ENCODE assay signal across 28 cellular contexts in genomic region chr19:23986623-23987022, GRCh38.
DNase-seq lines count a peak whose midpoint lies in the region; ATAC-seq, FAIRE-seq and TF ChIP-seq lines count a peak whose summit lies in the region.
"Had no signal": no experiment of that assay in that cellular context is flagged by ENCODE, and none has a peak within 500 bp of the region (broad histone marks: within the 10 kb centered on the region; RNA-seq: fewer than 3 reads in every experiment).

No MANE protein-coding gene starts in this region.

- no peak overlapping the region for H4K12ac ChIP-seq in trophoblast cell (ENCODE audit: low read depth, low read length)

- DNase-seq in OCI-M1 (lab: John Stamatoyannopoulos, UW) (peak; percentile 58), left lobe of liver (ENCODE audit: low spot score) (peak; percentile 70), trophoblast cell (peak; percentile 66 to 80), Peyer's patch (no peak), urothelium cell line (ENCODE audit: low spot score) (no peak), foreskin fibroblast (no peak)
- DNase-seq in naive thymus-derived CD4-positive, alpha-beta T cell = no peak
- DNase-seq: 8988T; ACHN; BE2C; C1 segment of cervical spinal cord; CD4-positive, alpha-beta memory T cell; CD4-positive, CD25-positive, alpha-beta regulatory T cell; CD8-positive, alpha-beta memory T cell; COR-L47; DMS 273 treated with DMSO at 0.1 percent for 48 hours; DMS153; DMS53; DMS79; DND-41; EL; GDM1 had no signal

- POLR2A ChIA-PET in naive thymus-derived CD4-positive, alpha-beta T cell (lab: Charles Lee) = no interaction called here

- H3K4ac ChIP-seq in trophoblast cell (ENCODE audit: low read depth, low read length) = no peak overlapping the region

- H2BK12ac ChIP-seq in trophoblast cell (ENCODE audit: low read length) = no peak overlapping the region

- no peak overlapping the region for H2BK5ac ChIP-seq in trophoblast cell (ENCODE audit: low read depth, low read length, poor library complexity)

- no peak for TF ChIP-seq CTCF in Peyer's patch (IDR thresholded peaks at IDR 0.05)
- TF ChIP-seq CTCF in foreskin fibroblast (IDR thresholded peaks at IDR 0.05; ENCODE audit: low read depth, low read length) = no peak

- no peaks in the 10 kb centered on the region for H3K36me3 ChIP-seq in naive thymus-derived CD4-positive, alpha-beta T cell (ENCODE audit: control insufficient read depth in 2 of 3, insufficient read depth in 3 of 3, low read length in 3 of 3)
- no peaks in the 10 kb centered on the region for H3K36me3 ChIP-seq in trophoblast cell (ENCODE audit: control insufficient read depth in 1 of 2, insufficient read depth in 2 of 2, low read length in 2 of 2)
- H3K36me3 ChIP-seq in Peyer's patch = no peaks in the 10 kb centered on the region
- H3K36me3 ChIP-seq: BE2C, BLaER1 had no signal

- H3K9me3 Mint-ChIP-seq in naive thymus-derived CD4-positive, alpha-beta T cell = peaks cover 0 to 49% (median 0%) of the 10 kb centered on the region in 11 donors

- H3K27ac ChIP-seq in naive thymus-derived CD4-positive, alpha-beta T cell (ENCODE audit: low read depth, low read length) = no peak overlapping the region
- H3K27ac ChIP-seq in trophoblast cell (ENCODE audit: low read depth, low read length) (no peak overlapping the region), Peyer's patch (no peak overlapping the region)
- H3K27ac ChIP-seq: BLaER1 had no signal

- whole genome bisulfite sequencing in trophoblast cell (ENCODE audit: extremely low coverage, insufficient coverage, insufficient read length) = no CpG with 5 or more reads among the region's 1 CpG

- H4K91ac ChIP-seq in trophoblast cell (ENCODE audit: low read depth, low read length) = no peak overlapping the region

- no peaks in the 10 kb centered on the region for H3K27me3 ChIP-seq in naive thymus-derived CD4-positive, alpha-beta T cell (ENCODE audit: control insufficient read depth in 2 of 2, insufficient read depth in 2 of 2, low read length in 2 of 2)
- H3K27me3 ChIP-seq in trophoblast cell (ENCODE audit: insufficient read depth, low read length) (no peaks in the 10 kb centered on the region), Peyer's patch (no peaks in the 10 kb centered on the region)
- H3K27me3 ChIP-seq: BE2C, BLaER1 had no signal

- no peak for FAIRE-seq in urothelium cell line (lab: Jason Lieb, UNC)
- FAIRE-seq: A204.1, GM12878, GM12892, GM18507 had no signal

- H3K4me2 ChIP-seq in trophoblast cell (ENCODE audit: low read length) = no peak overlapping the region
- H3K4me2 ChIP-seq: BLaER1 had no signal

- H2BK120ac ChIP-seq in trophoblast cell (ENCODE audit: insufficient read depth, low read length, poor library complexity) = no peak overlapping the region

- no peak overlapping the region for H3K14ac ChIP-seq in trophoblast cell (ENCODE audit: low read length)

- intact Hi-C loops in naive thymus-derived CD4-positive, alpha-beta T cell (cut with micrococcal nuclease) = no loop called here

- no peaks in the 10 kb centered on the region for H3K27me3 Mint-ChIP-seq in naive thymus-derived CD4-positive, alpha-beta T cell
- H3K27me3 Mint-ChIP-seq: CD4-positive, alpha-beta memory T cell; CD4-positive, CD25-positive, alpha-beta regulatory T cell; CD8-positive, alpha-beta memory T cell had no signal

- peak; percentile 75 for ATAC-seq in left lobe of liver
- ATAC-seq in naive thymus-derived CD4-positive, alpha-beta T cell = peak; percentile 62
- ATAC-seq: GM12878 had no signal

- H3K4me1 ChIP-seq in naive thymus-derived CD4-positive, alpha-beta T cell (ENCODE audit: control insufficient read depth in 2 of 2, insufficient read depth in 2 of 2, low read length in 2 of 2) = peaks cover 0 to 5% of the 10 kb centered on the region in 2 donors
- no peaks in the 10 kb centered on the region for H3K4me1 ChIP-seq in trophoblast cell (ENCODE audit: control insufficient read depth in 1 of 2, insufficient read depth in 2 of 2, low read length in 2 of 2)
- no peaks in the 10 kb centered on the region for H3K4me1 ChIP-seq in Peyer's patch
- H3K4me1 ChIP-seq: BE2C, BLaER1 had no signal

- no peak overlapping the region for H3K18ac ChIP-seq in trophoblast cell (ENCODE audit: low read length)

- H3K9ac ChIP-seq in trophoblast cell (ENCODE audit: low read length) = no peak overlapping the region
- H3K9ac ChIP-seq: BLaER1 had no signal

- CTCF ChIA-PET in naive thymus-derived CD4-positive, alpha-beta T cell (lab: Charles Lee) = no interaction called here

- peaks cover 0 to 9% (median 3%) of the 10 kb centered on the region in 7 donors for H3K4me1 Mint-ChIP-seq in naive thymus-derived CD4-positive, alpha-beta T cell
- H3K4me1 Mint-ChIP-seq: CD14-positive monocyte had no signal

- H2AFZ ChIP-seq in trophoblast cell (ENCODE audit: insufficient read depth, low read length, poor library complexity) = no peak overlapping the region

- no peak overlapping the region for H2AK5ac ChIP-seq in trophoblast cell (ENCODE audit: low read length)

- TF ChIP-seq POLR2A in Peyer's patch (IDR thresholded peaks at IDR 0.05) = no peak

- H3K9me3 ChIP-seq in naive thymus-derived CD4-positive, alpha-beta T cell (ENCODE audit: control insufficient read depth in 2 of 3, low read length in 3 of 3) = no peaks in the 10 kb centered on the region
- H3K9me3 ChIP-seq in trophoblast cell (ENCODE audit: insufficient read depth, low read depth, low read length) (peaks cover 12% of the 10 kb centered on the region), Peyer's patch (no peaks in the 10 kb centered on the region)
- H3K9me3 ChIP-seq: BE2C, BLaER1 had no signal

- no peak overlapping the region for H3K4me3 ChIP-seq in naive thymus-derived CD4-positive, alpha-beta T cell (ENCODE audit: low read length)
- H3K4me3 ChIP-seq in trophoblast cell (ENCODE audit: low read depth, low read length) (no peak overlapping the region), Peyer's patch (no peak overlapping the region), foreskin fibroblast (ENCODE audit: low read depth in 1 of 2, low read length in 2 of 2) (no peak overlapping the region)
- H3K4me3 ChIP-seq: BLaER1, GM12878 had no signal

- H4K8ac ChIP-seq in trophoblast cell (ENCODE audit: low read depth, low read length) = no peak overlapping the region

- no peaks in the 10 kb centered on the region for H3K79me1 ChIP-seq in trophoblast cell (ENCODE audit: low read length)

- H3K36me3 Mint-ChIP-seq in naive thymus-derived CD4-positive, alpha-beta T cell = peaks cover 0 to 3% (median 0%) of the 10 kb centered on the region in 5 donors
- H3K36me3 Mint-ChIP-seq: CD14-positive monocyte; CD4-positive, alpha-beta memory T cell; CD4-positive, CD25-positive, alpha-beta regulatory T cell had no signal

- H3K27ac Mint-ChIP-seq in naive thymus-derived CD4-positive, alpha-beta T cell = no peak overlapping the region
- H3K27ac Mint-ChIP-seq: CD14-positive monocyte; CD4-positive, alpha-beta memory T cell; CD4-positive, CD25-positive, alpha-beta regulatory T cell; CD8-positive, alpha-beta memory T cell had no signal

- no peaks in the 10 kb centered on the region for H3K79me2 ChIP-seq in trophoblast cell (ENCODE audit: control insufficient read depth, insufficient read depth, low read length, poor library complexity)

- H3K23ac ChIP-seq in trophoblast cell (ENCODE audit: low read length) = no peak overlapping the region

- no peak overlapping the region for H3K4me3 Mint-ChIP-seq in naive thymus-derived CD4-positive, alpha-beta T cell
- H3K4me3 Mint-ChIP-seq: CD14-positive monocyte; CD4-positive, alpha-beta memory T cell; CD4-positive, CD25-positive, alpha-beta regulatory T cell; CD8-positive, alpha-beta memory T cell had no signal

Comparison
In these comparisons a context has a peak if more than half of its experiments do, and no peak if none do; other contexts are left out.
1. DNase-seq: peak in OCI-M1 (single experiment), left lobe of liver (single experiment) and trophoblast cell (2 of 2); none in naive thymus-derived CD4-positive, alpha-beta T cell (0 of 9), Peyer's patch (0 of 3), urothelium cell line (single experiment) and foreskin fibroblast (0 of 2).